In the genomic region with DNA sequence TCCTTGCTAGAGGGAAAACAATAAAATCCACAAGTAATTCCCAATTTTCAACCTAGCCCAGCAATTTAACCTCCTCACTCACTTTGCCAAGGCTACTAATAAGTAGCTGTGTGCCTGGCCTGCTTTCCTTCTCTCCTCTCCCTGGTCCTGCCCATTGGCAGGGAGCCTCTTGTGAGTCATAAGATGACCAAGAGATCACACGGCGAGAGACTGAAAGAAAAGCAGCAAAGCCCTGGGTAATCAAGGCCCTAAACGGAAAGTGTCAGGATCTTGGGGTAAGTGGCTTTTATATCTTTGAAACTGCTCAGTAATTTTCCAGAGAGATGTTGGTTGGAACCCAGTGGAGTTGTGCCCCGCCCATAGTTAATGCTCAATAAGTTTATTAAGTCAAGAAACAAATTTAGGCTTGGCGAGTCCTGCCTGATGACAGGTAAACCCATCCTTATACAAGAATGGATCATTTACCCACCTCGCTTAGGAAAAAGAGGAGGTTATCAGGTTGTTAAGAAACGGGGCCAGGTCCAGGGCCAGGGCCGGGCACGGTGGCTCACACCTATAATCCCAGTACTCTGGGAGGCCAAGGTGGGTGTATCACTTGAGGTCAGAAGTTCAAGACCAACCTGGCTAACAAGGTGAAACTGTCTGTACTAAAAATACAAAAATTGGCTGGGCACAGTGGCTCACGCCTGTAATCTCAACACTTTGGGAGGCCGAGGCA, we compare ENCODE assay signal across 10 cellular contexts. TPM values are rescaled to one million over a fixed set of nuclear protein-coding genes. Genes with fewer than 3 reads are reported as not detected.
A peak's percentile ranks its signal among the peaks of the same experiment; 100 is the strongest.
DNase-seq lines count a peak whose midpoint lies in the region; ATAC-seq, FAIRE-seq and TF ChIP-seq lines count a peak whose summit lies in the region.
"Had no signal": no experiment of that assay in that cellular context is flagged by ENCODE, and none has a peak within 500 bp of the region (broad histone marks: within the 10 kb centered on the region; RNA-seq: fewer than 3 reads in every experiment).

No MANE protein-coding gene starts in this region.

- peak overlapping the region; percentile 25; the same call in 1 of the 2 replicates for H3K27ac ChIP-seq in 22Rv1

- H3K4me3 ChIP-seq in epithelial cell of esophagus (ENCODE audit: low read length), result no peak overlapping the region
- H3K4me3 ChIP-seq in mucosa of descending colon, result no peak overlapping the region
- H3K4me3 ChIP-seq: BLaER1 treated with 17β-estradiol and CSF1 and Interleukin-3, amounts not matched to agents 10 nM and 100 nM had no signal

- FAIRE-seq in D721Med (lab: Jason Lieb, UNC), result no peak
- FAIRE-seq: endometrium had no signal

- DNase-seq in NCI-H226 (peak; percentile 94), epithelial cell of esophagus (ENCODE audit: low read depth) (peak; percentile 91), mucosa of descending colon (peak in 1 of 3 donors; percentile 70), D721Med (ENCODE audit: insufficient read length, low spot score) (no peak), NCI-H510A (lab: John Stamatoyannopoulos, UW) (no peak)

- H3K36me3 ChIP-seq in mucosa of descending colon (ENCODE audit: low read depth), result no peaks in the 10 kb centered on the region

- H3K4me1 ChIP-seq in mucosa of descending colon (ENCODE audit: low read depth), result no peaks in the 10 kb centered on the region

- H3K9me3 ChIP-seq in mucosa of descending colon, result no peaks in the 10 kb centered on the region
- H3K9me3 ChIP-seq: BLaER1 treated with 17β-estradiol and CSF1 and Interleukin-3, amounts not matched to agents 10 nM and 100 nM had no signal

- intact Hi-C loops in mucosa of descending colon (cut with DNase I, micrococcal nuclease), result no loop called here

- no peak for TF ChIP-seq CTCF in 22Rv1 (IDR thresholded peaks at IDR 0.05)
- no peak for TF ChIP-seq CTCF in epithelial cell of esophagus (IDR thresholded peaks at IDR 0.05; ENCODE audit: insufficient read depth, low read depth, low read length, missing control alignments)
- TF ChIP-seq CTCF in mucosa of descending colon (IDR thresholded peaks at IDR 0.05), result no peak
- no peak for TF ChIP-seq CTCF in D721Med (IDR thresholded peaks at IDR 0.05; ENCODE audit: insufficient read depth, missing control alignments)

- ATAC-seq in mucosa of descending colon (peak; percentile 96), HG03457 (IDR thresholded peaks at IDR 0.05; ENCODE audit: unreplicated experiment) (no peak), HG03571 (IDR thresholded peaks at IDR 0.05; ENCODE audit: unreplicated experiment) (no peak)

RNA-seq across cellular contexts. Expression of a gene that starts 10.0 kb away (rescaled TPM):
- 10 to 100 TPM; 20.9 to 22.8 (median 21.0) TPM for total RNA-seq in mucosa of descending colon

Comparison
In these comparisons a context has a peak if more than half of its experiments do, and no peak if none do; other contexts are left out.
1. DNase-seq: peak in NCI-H226 (single experiment) and epithelial cell of esophagus (single experiment); none in D721Med (single experiment) and NCI-H510A (single experiment).